ENCODE assay signal across 30 cellular contexts in genomic region chr15:69895202-69895601, GRCh38.
"Had no signal": no experiment of that assay in that cellular context is flagged by ENCODE, and none has a peak within 500 bp of the region (broad histone marks: within the 10 kb centered on the region; RNA-seq: fewer than 3 reads in every experiment).

No MANE protein-coding gene starts in this region.

- H3K4me1 Mint-ChIP-seq: stimulated activated naive CD8-positive, alpha-beta T cell treated with anti-CD3 and anti-CD28 coated beads, Interleukin-15, amount 100 ng/mL, for 72 hours had no signal

- H3K27ac Mint-ChIP-seq: naive thymus-derived CD8-positive, alpha-beta T cell; natural killer cell treated with Interleukin-12 subunit alpha and Interleukin-12 subunit beta and Interleukin-15 and Interleukin-18, amount 100 ng/mL, for 72 hours; nephron progenitor cell; neural progenitor cell; progenitor cell of endocrine pancreas; stimulated activated memory B cell treated with anti-CD40 and anti-IgM and Interleukin-4, amounts not matched to agents 10 μg/mL and 1 μg/mL and 100 μg/mL, for 72 hours; type B pancreatic cell had no signal

- DNase-seq: naive thymus-derived CD8-positive, alpha-beta T cell; nephron progenitor cell; occipital lobe; ovary; posterior cingulate gyrus; psoas muscle; right cardiac atrium; right lobe of liver; sigmoid colon; small intestine; spleen; stimulated activated CD4-positive, alpha-beta T cell treated with anti-CD3 and anti-CD28 coated beads, Interleukin-12 subunit alpha, Interleukin-12 subunit beta, amount 100 ng/mL, for 4 hours; stimulated activated CD4-positive, alpha-beta T cell treated with anti-CD3 and anti-CD28 coated beads, Interleukin-1b, Interleukin-23, amount 100 ng/mL, for 48 hours; stimulated activated CD4-positive, alpha-beta T cell treated with anti-CD3 and anti-CD28 coated beads, Interleukin-4, amount 100 ng/mL, for 1 hour; stimulated activated CD4-positive, alpha-beta T cell treated with anti-CD3 and anti-CD28 coated beads, Interleukin-4, amount 100 ng/mL, for 4 hours; stimulated activated CD8-positive, alpha-beta memory T cell treated with anti-CD3 and anti-CD28 coated beads, Interleukin-4, amount 100 ng/mL, for 48 hours; stimulated activated naive CD4-positive, alpha-beta T cell; stimulated activated naive CD8-positive, alpha-beta T cell treated with anti-CD3 and anti-CD28 coated beads, Interleukin-15, amount 100 ng/mL, for 72 hours; stimulated activated naive CD8-positive, alpha-beta T cell treated with anti-CD3 and anti-CD28 coated beads, Interleukin-15, Interleukin-2, amounts not matched to agents 100 U/mL and 50 U/mL, for 24 hours; substantia nigra; testis; tibial artery; transverse colon; upper lobe of right lung; uterus had no signal

- H3K4me3 Mint-ChIP-seq: naive thymus-derived CD8-positive, alpha-beta T cell; natural killer cell treated with Interleukin-12 subunit alpha and Interleukin-12 subunit beta and Interleukin-15 and Interleukin-18, amount 100 ng/mL, for 72 hours; nephron progenitor cell; neural progenitor cell; stimulated activated memory B cell treated with anti-CD40 and anti-IgM and Interleukin-4, amounts not matched to agents 10 μg/mL and 1 μg/mL and 100 μg/mL, for 72 hours; stimulated activated naive CD8-positive, alpha-beta T cell treated with anti-CD3 and anti-CD28 coated beads, Interleukin-15, amount 100 ng/mL, for 72 hours; type B pancreatic cell had no signal

- H3K36me3 Mint-ChIP-seq: natural killer cell treated with Interleukin-12 subunit alpha and Interleukin-12 subunit beta and Interleukin-15 and Interleukin-18, amount 100 ng/mL, for 72 hours; neural progenitor cell; stimulated activated memory B cell treated with anti-CD40 and anti-IgM and Interleukin-4, amounts not matched to agents 10 μg/mL and 1 μg/mL and 100 μg/mL, for 72 hours; type B pancreatic cell had no signal

- ATAC-seq: naive thymus-derived CD8-positive, alpha-beta T cell; natural killer cell treated with Interleukin-12 subunit alpha and Interleukin-12 subunit beta and Interleukin-15 and Interleukin-18, amount 100 ng/mL, for 72 hours; psoas muscle; right cardiac atrium; right lobe of liver; stimulated activated memory B cell treated with anti-CD40 and anti-IgM and Interleukin-4, amounts not matched to agents 10 μg/mL and 1 μg/mL and 100 μg/mL, for 72 hours; stimulated activated naive CD8-positive, alpha-beta T cell treated with anti-CD3 and anti-CD28 coated beads, Interleukin-15, amount 100 ng/mL, for 72 hours; stimulated activated naive CD8-positive, alpha-beta T cell treated with anti-CD3 and anti-CD28 coated beads, Interleukin-15, Interleukin-2, amounts not matched to agents 100 U/mL and 50 U/mL, for 24 hours had no signal
